Comparison of ENCODE assay signal across 8 cellular contexts in genomic region chr2:69642709-69643601, GRCh38. TPM values are rescaled to one million over a fixed set of nuclear protein-coding genes. Genes with fewer than 3 reads are reported as not detected.
DNase-seq lines count a peak whose midpoint lies in the region; ATAC-seq and TF ChIP-seq lines count a peak whose summit lies in the region.

No MANE protein-coding gene starts in this region.

- H3K9me3 ChIP-seq in SJCRH30 (replicated peaks) (no peaks in the 10 kb centered on the region), transverse colon (no peaks in the 10 kb centered on the region)

- peak overlapping the region; percentile 87 for H3K27ac ChIP-seq in SJCRH30
- H3K27ac ChIP-seq in transverse colon: peak overlapping the region; percentile 96 to 98 (median 98)

- in situ Hi-C loops in transverse colon (cut with MboI; ENCODE audit: low pct_ligation_motif_present in 1 of 4, low pct_unique_long_range_greater_than_20kb in 1 of 4, low sequenced_read_pairs in 3 of 4): no loop called here

- H3K27me3 ChIP-seq in SJCRH30: no peaks in the 10 kb centered on the region
- H3K27me3 ChIP-seq in transverse colon: no peaks in the 10 kb centered on the region

- intact Hi-C loops in transverse colon (cut with DNase I; ENCODE audit: low total_unique reads): loop anchor here (10.0 kb wide), 1 partner anchor 208 kb away; the partner anchor contains the start of gene NFU1

- WGBS in transverse colon (ENCODE audit: low coverage in 1 of 2), 2 donors: 1 to 3% methylated on average over 18 to 56 of the region's 58 CpGs

- TF ChIP-seq EP300 in transverse colon (IDR thresholded peaks at IDR 0.05; ENCODE audit: low read depth): no peak

- no peaks in the 10 kb centered on the region for H3K36me3 ChIP-seq in SJCRH30
- no peaks in the 10 kb centered on the region for H3K36me3 ChIP-seq in transverse colon

- no peak for TF ChIP-seq POLR2A in transverse colon (IDR thresholded peaks at IDR 0.05)

- DNase-seq in DMS53 (lab: John Stamatoyannopoulos, UW): peak; percentile 65
- peak; percentile 52 for DNase-seq in HT-29 (ENCODE audit: low spot score)
- peak; percentile 70 to 74 for DNase-seq in SJCRH30
- peak; percentile 74 for DNase-seq in activated naive CD4-positive, alpha-beta T cell treated with anti-CD3 and anti-CD28 coated beads, Interleukin-2, amount 50 U/mL, for 16 hours
- DNase-seq in globus pallidus (ENCODE audit: low spot score): peak; percentile 56
- peak; percentile 42 for DNase-seq in omental fat pad (ENCODE audit: low spot score)
- peak; percentile 43 for DNase-seq in transverse colon

- H3K4me1 ChIP-seq in SJCRH30 (peaks cover 6% of the 10 kb centered on the region; the same call in 1 of the 2 replicates), transverse colon (peaks cover 4 to 54% (median 35%) of the 10 kb centered on the region in 4 donors)

- peak; percentile 35 for ATAC-seq in omental fat pad (ENCODE audit: low FRiP score)
- ATAC-seq in HG03097 (IDR thresholded peaks at IDR 0.05; ENCODE audit: low FRiP score, unreplicated experiment): no peak

- TF ChIP-seq CTCF in omental fat pad (IDR thresholded peaks at IDR 0.05) (no peak), transverse colon (IDR thresholded peaks at IDR 0.05) (no peak)

- H3K4me3 ChIP-seq in SJCRH30 (peak overlapping the region; percentile 99), transverse colon (peak overlapping the region; percentile 92 to 98 (median 96))

RNA-seq across cellular contexts. Expression of gene AAK1, which starts 0.6 kb away (rescaled TPM):
- total RNA-seq in HT-29 (2014; rRNA removed; shearing (Covaris generic)): 14.7 and 16.2 TPM in 2 replicates
- total RNA-seq in SJCRH30 (2014; rRNA removed; shearing (Covaris generic)): 34.3 and 34.8 TPM in 2 replicates
- total RNA-seq in omental fat pad: 10 to 100 TPM; 41.4 to 62.3 (median 42.5) TPM
- 100 to 1,000 TPM in 1 of 4 donors, 10 to 100 TPM in 3; 34.8 to 109 (median 70.2) TPM for total RNA-seq in transverse colon
